In the genomic region with DNA sequence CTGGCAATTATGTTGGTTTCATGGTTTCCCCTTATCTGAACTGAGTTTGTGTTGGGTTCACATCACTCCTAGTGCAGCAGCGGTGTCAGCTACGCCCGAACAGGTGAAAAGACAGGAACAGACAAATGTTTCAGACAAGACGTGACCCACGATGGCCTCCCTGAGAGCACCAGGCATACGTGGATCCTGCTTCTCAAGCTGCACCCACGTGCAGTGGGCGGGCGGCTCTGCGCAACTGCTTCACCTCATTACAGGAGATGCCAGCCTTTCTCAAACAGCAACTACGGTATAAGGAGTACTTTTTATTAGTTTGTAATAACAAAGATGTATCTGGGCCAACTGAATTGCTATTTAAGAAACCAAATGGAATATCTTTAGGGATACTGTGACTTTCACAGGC, we compare ENCODE assay signal across 1 cellular context.
TF ChIP-seq lines count a peak whose summit lies in the region.

No MANE protein-coding gene starts in this region.

TF ChIP-seq in GM12878, 131 proteins besides CTCF, POLR2A, EP300 and RAD21 (continued from another document):
- TF ChIP-seq, protein P1, sequence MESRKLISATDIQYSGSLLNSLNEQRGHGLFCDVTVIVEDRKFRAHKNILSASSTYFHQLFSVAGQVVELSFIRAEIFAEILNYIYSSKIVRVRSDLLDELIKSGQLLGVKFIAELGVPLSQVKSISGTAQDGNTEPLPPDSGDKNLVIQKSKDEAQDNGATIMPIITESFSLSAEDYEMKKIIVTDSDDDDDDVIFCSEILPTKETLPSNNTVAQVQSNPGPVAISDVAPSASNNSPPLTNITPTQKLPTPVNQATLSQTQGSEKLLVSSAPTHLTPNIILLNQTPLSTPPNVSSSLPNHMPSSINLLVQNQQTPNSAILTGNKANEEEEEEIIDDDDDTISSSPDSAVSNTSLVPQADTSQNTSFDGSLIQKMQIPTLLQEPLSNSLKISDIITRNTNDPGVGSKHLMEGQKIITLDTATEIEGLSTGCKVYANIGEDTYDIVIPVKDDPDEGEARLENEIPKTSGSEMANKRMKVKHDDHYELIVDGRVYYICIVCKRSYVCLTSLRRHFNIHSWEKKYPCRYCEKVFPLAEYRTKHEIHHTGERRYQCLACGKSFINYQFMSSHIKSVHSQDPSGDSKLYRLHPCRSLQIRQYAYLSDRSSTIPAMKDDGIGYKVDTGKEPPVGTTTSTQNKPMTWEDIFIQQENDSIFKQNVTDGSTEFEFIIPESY (IDR thresholded peaks at IDR 0.05) = no peak
- TF ChIP-seq SPI1 (IDR thresholded peaks at IDR 0.05; ENCODE audit: borderline replicate concordance, insufficient read depth, low read depth, low read length) = no peak
- TF ChIP-seq EGR1 (IDR thresholded peaks at IDR 0.05; ENCODE audit: borderline replicate concordance in 1 of 2, low read depth in 2 of 2, low read length in 2 of 2) = no peak
TF ChIP-seq in GM12878: peak in this region for 0.
